In the genomic region with DNA sequence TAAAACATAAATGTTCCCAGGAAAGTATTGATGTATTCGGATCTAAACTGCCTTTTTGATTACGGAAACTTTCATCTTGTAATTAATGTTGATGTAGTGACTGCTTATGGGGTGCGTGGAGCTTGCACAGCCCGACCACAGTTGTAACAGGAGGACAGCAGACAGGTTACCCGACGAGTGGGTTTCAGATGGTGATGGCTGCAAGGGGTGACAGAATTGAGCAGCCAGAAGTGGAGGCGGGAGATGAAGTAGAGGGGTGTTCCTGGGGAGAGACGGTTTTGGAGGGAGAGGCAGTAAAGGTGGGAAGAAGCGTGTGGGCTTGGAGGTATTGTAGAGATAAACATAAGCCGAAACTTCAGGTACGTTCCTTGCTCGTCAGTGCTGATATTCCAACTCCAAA, we compare ENCODE assay signal across 19 cellular contexts.
"Had no signal": no experiment of that assay in that cellular context is flagged by ENCODE, and none has a peak within 500 bp of the region (broad histone marks: within the 10 kb centered on the region; RNA-seq: fewer than 3 reads in every experiment).

No MANE protein-coding gene starts in this region.

- H3K4me1 ChIP-seq: psoas muscle had no signal

- H3K27ac Mint-ChIP-seq: immature natural killer cell, memory B cell, nephron had no signal

- H3K27me3 ChIP-seq: esophagus squamous epithelium, gastroesophageal sphincter, thyroid gland had no signal

- H3K27ac ChIP-seq: esophagus squamous epithelium, gastroesophageal sphincter, left ventricle myocardium inferior, lower lobe of right lung, psoas muscle, thyroid gland had no signal

- DNase-seq: cerebellar nuclear complex; dermis blood vessel endothelial cell; esophagus squamous epithelium; foreskin fibroblast; immature natural killer cell; kidney; left cardiac atrium; left ventricle myocardium inferior; lower lobe of right lung; naive B cell; psoas muscle; retina; small intestine; stimulated activated CD4-positive, alpha-beta T cell treated with anti-CD3 and anti-CD28 coated beads, Interleukin-2, amount 100 ng/mL, for 48 hours; stimulated activated naive CD4-positive, alpha-beta T cell treated with Interleukin-2 at 50 U/mL for 16 hours; thyroid gland had no signal

- H3K27me3 Mint-ChIP-seq: memory B cell, naive B cell had no signal

- H3K4me3 ChIP-seq: esophagus squamous epithelium, gastroesophageal sphincter, left ventricle myocardium inferior, lower lobe of right lung, psoas muscle, thyroid gland had no signal

- H3K4me3 Mint-ChIP-seq: immature natural killer cell, memory B cell, naive B cell, nephron had no signal

- H3K9me3 Mint-ChIP-seq: immature natural killer cell had no signal

- ATAC-seq: gastroesophageal sphincter, left cardiac atrium, lower lobe of right lung, psoas muscle had no signal

- H3K9me3 ChIP-seq: esophagus squamous epithelium, gastroesophageal sphincter, lower lobe of right lung, psoas muscle, thyroid gland had no signal
